25 cellular contexts compared by ENCODE assay signal in genomic region chr9:92185681-92186080, GRCh38.
"Had no signal": no experiment of that assay in that cellular context is flagged by ENCODE, and none has a peak within 500 bp of the region (broad histone marks: within the 10 kb centered on the region; RNA-seq: fewer than 3 reads in every experiment).

No MANE protein-coding gene starts in this region.

- H3K9ac ChIP-seq: neural progenitor cell, parathyroid adenoma had no signal

- H3K4me2 ChIP-seq: neural progenitor cell had no signal

- H3K9me3 ChIP-seq: ovary, psoas muscle, right lobe of liver, suprapubic skin, testis, tibial artery, transverse colon, upper lobe of right lung, uterus had no signal

- H3K27me3 ChIP-seq: neural progenitor cell, ovary, right lobe of liver, sigmoid colon, suprapubic skin, testis, transverse colon, uterus had no signal

- H3K27ac ChIP-seq: neural progenitor cell, ovary, parathyroid adenoma, psoas muscle, right lobe of liver, sigmoid colon, suprapubic skin, testis, tibial artery, transverse colon, upper lobe of right lung, uterus had no signal

- H3K4me3 ChIP-seq: neural progenitor cell, ovary, psoas muscle, right lobe of liver, sigmoid colon, suprapubic skin, testis, tibial artery, transverse colon, upper lobe of right lung, uterus had no signal

- H3K4me1 ChIP-seq: parathyroid adenoma, psoas muscle, right lobe of liver, sigmoid colon, suprapubic skin, testis, tibial artery, upper lobe of right lung, uterus had no signal

- H2AFZ ChIP-seq: neural progenitor cell, parathyroid adenoma had no signal

- DNase-seq: natural killer cell; occipital lobe; ovary; posterior cingulate gyrus; psoas muscle; right cardiac atrium; right lobe of liver; sigmoid colon; small intestine; stimulated activated CD4-positive, alpha-beta T cell treated with anti-CD3 and anti-CD28 coated beads, Interleukin-15, amount 100 ng/mL, for 24 hours; stimulated activated CD4-positive, alpha-beta T cell treated with anti-CD3 and anti-CD28 coated beads, Interleukin-2, amount 100 ng/mL, for 24 hours; stimulated activated CD4-positive, alpha-beta T cell treated with anti-CD3 and anti-CD28 coated beads, Interleukin-2, amount 100 ng/mL, for 48 hours; stimulated activated CD4-positive, alpha-beta T cell treated with anti-CD3 and anti-CD28 coated beads, Interleukin-4, amount 100 ng/mL, for 24 hours; stimulated activated naive B cell treated with anti-CD40 and anti-IgM and Interleukin-4, amounts not matched to agents 10 μg/mL and 1 μg/mL and 100 μg/mL, for 72 hours; stimulated activated naive CD4-positive, alpha-beta T cell treated with Interleukin-2 at 50 U/mL for 16 hours; substantia nigra; testis; tibial artery; transverse colon; upper lobe of right lung; uterus had no signal

- ATAC-seq: natural killer cell; psoas muscle; right cardiac atrium; right lobe of liver; stimulated activated effector memory CD8-positive, alpha-beta T cell treated with anti-CD3 and anti-CD28 coated beads, Interleukin-12 subunit alpha, Interleukin-12 subunit beta, amount 100 ng/mL, for 72 hours; stimulated activated naive B cell treated with anti-CD40 and anti-IgM and Interleukin-4, amounts not matched to agents 10 μg/mL and 1 μg/mL and 100 μg/mL, for 72 hours; upper lobe of right lung had no signal

- H3K36me3 ChIP-seq: neural progenitor cell, ovary, right lobe of liver, sigmoid colon, suprapubic skin, tibial artery, transverse colon, upper lobe of right lung, uterus had no signal
